ENCODE assay signal across 19 cellular contexts in the genomic region with DNA sequence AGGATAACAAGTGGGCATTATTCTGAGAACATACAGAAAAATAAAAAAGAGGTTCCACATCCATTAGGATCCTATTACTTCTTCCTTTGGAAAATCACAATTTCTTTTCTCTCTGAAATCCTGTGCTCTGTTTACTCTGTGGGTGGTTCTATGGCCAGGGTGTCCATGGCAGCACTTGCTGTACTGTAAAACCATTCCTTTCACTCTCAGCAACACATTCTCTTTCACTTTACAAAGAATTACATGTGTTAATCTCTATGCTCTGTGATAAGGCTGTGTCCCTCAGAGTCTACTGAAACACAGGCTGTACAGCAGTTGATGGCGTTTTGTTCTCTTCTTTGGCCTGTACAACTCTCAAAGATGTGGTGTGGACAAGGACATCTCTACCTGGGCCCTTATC.
A peak's percentile ranks its signal among the peaks of the same experiment; 100 is the strongest.
DNase-seq lines count a peak whose midpoint lies in the region; ATAC-seq, FAIRE-seq and TF ChIP-seq lines count a peak whose summit lies in the region.
"Had no signal": no experiment of that assay in that cellular context is flagged by ENCODE, and none has a peak within 500 bp of the region (broad histone marks: within the 10 kb centered on the region; RNA-seq: fewer than 3 reads in every experiment).

No MANE protein-coding gene starts in this region.

- no peak overlapping the region for H3K27ac Mint-ChIP-seq in astrocyte (ENCODE audit: unreplicated experiment)
- H3K27ac Mint-ChIP-seq: activated B cell treated with CpG ODN at 0.5 μM for 24 hours; activated naive CD4-positive, alpha-beta T cell treated with anti-CD3 and anti-CD28 coated beads, Interleukin-2, amount 10 ng/mL, durations not matched to agents 7 days and 5 days; nephron progenitor cell; T-cell had no signal

- CTCF ChIA-PET in PC-3 (lab: Charles Lee), result no interaction called here

- ATAC-seq in GM18867 (IDR thresholded peaks at IDR 0.05; ENCODE audit: unreplicated experiment), result peak; percentile 46
- no peak; the same call in 1 of the 2 replicates for ATAC-seq in PC-3
- ATAC-seq: T-cell had no signal

- H3K27me3 ChIP-seq in astrocyte (ENCODE audit: insufficient read depth, low read length) (no peaks in the 10 kb centered on the region), left ventricle myocardium inferior (ENCODE audit: low read depth) (no peaks in the 10 kb centered on the region), BE2C (no peaks in the 10 kb centered on the region), PC-3 (ENCODE audit: low read length) (no peaks in the 10 kb centered on the region)

- POLR2A ChIA-PET in PC-3 (lab: Charles Lee; ENCODE audit: unreplicated experiment), result no interaction called here

- H3F3A ChIP-seq in PC-3 (ENCODE audit: low read length, unreplicated experiment), result no peaks in the 10 kb centered on the region

- H3K4me3 Mint-ChIP-seq in astrocyte (ENCODE audit: unreplicated experiment), result no peak overlapping the region
- H3K4me3 Mint-ChIP-seq: activated B cell treated with CpG ODN at 0.5 μM for 24 hours; activated naive CD4-positive, alpha-beta T cell treated with anti-CD3 and anti-CD28 coated beads, Interleukin-2, amount 10 ng/mL, durations not matched to agents 7 days and 5 days; CD14-positive monocyte; nephron progenitor cell; T-cell had no signal

- peaks cover 3% of the 10 kb centered on the region for H3K36me3 Mint-ChIP-seq in astrocyte (ENCODE audit: low read depth, unreplicated experiment)

- TF ChIP-seq CTCF in astrocyte (IDR thresholded peaks at IDR 0.05; ENCODE audit: insufficient read depth, low read depth, low read length) (no peak), left ventricle myocardium inferior (IDR thresholded peaks at IDR 0.05; ENCODE audit: borderline replicate concordance) (no peak), retinal pigment epithelial cell (conservative IDR thresholded peaks at IDR 0.05; ENCODE audit: low read depth, low read length) (no peak), BE2C (IDR thresholded peaks at IDR 0.05; ENCODE audit: low read depth, low read length) (no peak), PC-3 (conservative IDR thresholded peaks at IDR 0.05; ENCODE audit: low read depth, low read length) (no peak)

- H3K4me3 ChIP-seq in astrocyte (ENCODE audit: insufficient read depth, low read depth, low read length), result no peak overlapping the region
- no peak overlapping the region for H3K4me3 ChIP-seq in left ventricle myocardium inferior
- no peak overlapping the region for H3K4me3 ChIP-seq in retinal pigment epithelial cell (ENCODE audit: low read length)
- no peak overlapping the region for H3K4me3 ChIP-seq in BE2C (ENCODE audit: low read depth, low read length)
- H3K4me3 ChIP-seq in PC-3 (ENCODE audit: low read length), result no peak overlapping the region

- no peaks in the 10 kb centered on the region for H3K36me3 ChIP-seq in astrocyte (ENCODE audit: insufficient read depth, low read length)
- H3K36me3 ChIP-seq in left ventricle myocardium inferior, result peaks cover under 1% of the 10 kb centered on the region
- no peaks in the 10 kb centered on the region for H3K36me3 ChIP-seq in BE2C
- no peaks in the 10 kb centered on the region for H3K36me3 ChIP-seq in PC-3 (ENCODE audit: low read depth, low read length)

- H3K9me3 ChIP-seq in astrocyte (ENCODE audit: insufficient read depth, low read depth, low read length) (no peaks in the 10 kb centered on the region), left ventricle myocardium inferior (replicated peaks) (peaks cover 5% of the 10 kb centered on the region), BE2C (no peaks in the 10 kb centered on the region), PC-3 (ENCODE audit: low read length) (no peaks in the 10 kb centered on the region)

- no peak for FAIRE-seq in astrocyte (lab: Jason Lieb, UNC)
- FAIRE-seq: endothelial cell of umbilical vein, GM12891 had no signal

- H3K79me2 ChIP-seq in astrocyte (ENCODE audit: insufficient read depth, low read length) (no peaks in the 10 kb centered on the region), PC-3 (ENCODE audit: low read length) (no peaks in the 10 kb centered on the region)

- H4K20me1 ChIP-seq in astrocyte (ENCODE audit: insufficient read depth, low read length) (no peaks in the 10 kb centered on the region), PC-3 (ENCODE audit: low read length) (no peaks in the 10 kb centered on the region)

- no peaks in the 10 kb centered on the region for H3K27me3 Mint-ChIP-seq in astrocyte (ENCODE audit: low read depth, unreplicated experiment)
- H3K27me3 Mint-ChIP-seq: activated B cell treated with CpG ODN at 0.5 μM for 24 hours; activated naive CD4-positive, alpha-beta T cell treated with anti-CD3 and anti-CD28 coated beads, Interleukin-2, amount 10 ng/mL, durations not matched to agents 7 days and 5 days; T-cell had no signal

- H3K9me3 Mint-ChIP-seq in astrocyte (ENCODE audit: unreplicated experiment), result no peaks in the 10 kb centered on the region

- intact Hi-C loops in left ventricle myocardium inferior (cut with micrococcal nuclease), result no loop called here
- intact Hi-C loops in PC-3 (cut with micrococcal nuclease), result loop anchor here (2.0 to 10.0 kb wide), 5 partner anchors 189 to 1222 kb away; no protein-coding TSS in a partner anchor

- peak overlapping the region; percentile 52 for H3K4me2 ChIP-seq in astrocyte (ENCODE audit: low read length)
- H3K4me2 ChIP-seq in PC-3 (ENCODE audit: low read length), result no peak overlapping the region

- peaks cover 3% of the 10 kb centered on the region for H3K4me1 ChIP-seq in astrocyte (ENCODE audit: insufficient read depth, low read length)
- H3K4me1 ChIP-seq in left ventricle myocardium inferior, result peaks cover 30% of the 10 kb centered on the region
- H3K4me1 ChIP-seq in BE2C, result no peaks in the 10 kb centered on the region; the same call in 1 of the 2 replicates
- H3K4me1 ChIP-seq in PC-3 (ENCODE audit: insufficient read depth, low read length), result no peaks in the 10 kb centered on the region

- no peaks in the 10 kb centered on the region for H3K9me2 ChIP-seq in PC-3 (replicated peaks; ENCODE audit: low read length)

- H3K4me1 Mint-ChIP-seq in astrocyte (ENCODE audit: low read depth, unreplicated experiment), result peaks cover 4% of the 10 kb centered on the region
- H3K4me1 Mint-ChIP-seq: activated B cell treated with CpG ODN at 0.5 μM for 24 hours; activated naive CD4-positive, alpha-beta T cell treated with anti-CD3 and anti-CD28 coated beads, Interleukin-2, amount 10 ng/mL, durations not matched to agents 7 days and 5 days; nephron progenitor cell; T-cell had no signal

- H2AFZ ChIP-seq in astrocyte (ENCODE audit: low read depth, low read length) (peak overlapping the region; percentile 0), PC-3 (ENCODE audit: low read length) (no peak overlapping the region)

- BruUV-seq in PC-3 (replicated peaks; lab: Mats Ljungman, UMichigan), result no TSS peak

- H3K27ac ChIP-seq in astrocyte (ENCODE audit: low read depth, low read length) (no peak overlapping the region), left ventricle myocardium inferior (replicated peaks) (peak overlapping the region; percentile 8), PC-3 (ENCODE audit: low read length) (no peak overlapping the region)
- H3K27ac ChIP-seq: RWPE1 had no signal

- peak; percentile 48 for DNase-seq in astrocyte (ENCODE audit: low read depth)
- DNase-seq in left ventricle myocardium inferior, result no peak
- peak; percentile 23 for DNase-seq in retinal pigment epithelial cell (ENCODE audit: low read depth)
- no peak for DNase-seq in GM19240 (ENCODE audit: insufficient read length, low spot score)
- DNase-seq in BE2C, result no peak
- DNase-seq in PC-3, result no peak
- DNase-seq: activated B cell treated with CpG ODN at 0.5 μM for 24 hours; activated naive CD4-positive, alpha-beta T cell treated with anti-CD3 and anti-CD28 coated beads, Interleukin-2, amount 10 ng/mL, durations not matched to agents 7 days and 5 days; caudate nucleus; EL; Karpas-422; NCI-H1436 treated with DMSO at 0.1 percent for 48 hours; nephron progenitor cell; T-cell had no signal

- H3K9ac ChIP-seq in astrocyte (ENCODE audit: low read length) (peak overlapping the region; percentile 24), PC-3 (ENCODE audit: low read length) (no peak overlapping the region)

Comparison
In these comparisons a context has a peak if more than half of its experiments do, and no peak if none do; other contexts are left out.
1. DNase-seq: peak in astrocyte (single experiment) and retinal pigment epithelial cell (single experiment); none in left ventricle myocardium inferior (single experiment), GM19240 (single experiment), BE2C (single experiment) and PC-3 (single experiment).